In genomic region chr3:109117939-109118338, GRCh38 we compare ENCODE assay signal across 26 cellular contexts. TPM values are rescaled to one million over a fixed set of nuclear protein-coding genes. Genes with fewer than 3 reads are reported as not detected.
A peak's percentile ranks its signal among the peaks of the same experiment; 100 is the strongest.
DNase-seq lines count a peak whose midpoint lies in the region; ATAC-seq, FAIRE-seq and TF ChIP-seq lines count a peak whose summit lies in the region.
"Had no signal": no experiment of that assay in that cellular context is flagged by ENCODE, and none has a peak within 500 bp of the region (broad histone marks: within the 10 kb centered on the region; RNA-seq: fewer than 3 reads in every experiment).

A gene with protein sequence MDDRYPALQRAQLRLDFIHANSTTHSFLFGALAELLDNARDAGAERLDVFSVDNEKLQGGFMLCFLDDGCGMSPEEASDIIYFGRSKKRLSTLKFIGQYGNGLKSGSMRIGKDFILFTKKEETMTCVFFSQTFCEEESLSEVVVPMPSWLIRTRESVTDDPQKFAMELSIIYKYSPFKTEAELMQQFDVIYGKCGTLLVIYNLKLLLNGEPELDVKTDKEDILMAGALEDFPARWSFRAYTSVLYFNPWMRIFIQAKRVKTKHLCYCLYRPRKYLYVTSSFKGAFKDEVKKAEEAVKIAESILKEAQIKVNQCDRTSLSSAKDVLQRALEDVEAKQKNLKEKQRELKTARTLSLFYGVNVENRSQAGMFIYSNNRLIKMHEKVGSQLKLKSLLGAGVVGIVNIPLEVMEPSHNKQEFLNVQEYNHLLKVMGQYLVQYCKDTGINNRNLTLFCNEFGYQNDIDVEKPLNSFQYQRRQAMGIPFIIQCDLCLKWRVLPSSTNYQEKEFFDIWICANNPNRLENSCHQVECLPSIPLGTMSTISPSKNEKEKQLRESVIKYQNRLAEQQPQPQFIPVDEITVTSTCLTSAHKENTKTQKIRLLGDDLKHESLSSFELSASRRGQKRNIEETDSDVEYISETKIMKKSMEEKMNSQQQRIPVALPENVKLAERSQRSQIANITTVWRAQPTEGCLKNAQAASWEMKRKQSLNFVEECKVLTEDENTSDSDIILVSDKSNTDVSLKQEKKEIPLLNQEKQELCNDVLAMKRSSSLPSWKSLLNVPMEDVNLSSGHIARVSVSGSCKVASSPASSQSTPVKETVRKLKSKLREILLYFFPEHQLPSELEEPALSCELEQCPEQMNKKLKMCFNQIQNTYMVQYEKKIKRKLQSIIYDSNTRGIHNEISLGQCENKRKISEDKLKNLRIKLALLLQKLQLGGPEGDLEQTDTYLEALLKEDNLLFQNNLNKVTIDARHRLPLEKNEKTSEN (minus strand): TSS chr3:109118134. CDS start chr3:109118059, 75 bp downstream.

- H3K14ac ChIP-seq in trophoblast cell (ENCODE audit: low read length) = no peak within 1 kb of the TSS

- peaks cover 3% of the 10 kb centered on the region for H3K27me3 Mint-ChIP-seq in glutamatergic neuron (ENCODE audit: unreplicated experiment)

- no peak within 1 kb of the TSS for H2BK5ac ChIP-seq in trophoblast cell (ENCODE audit: low read depth, low read length, poor library complexity)

- peak in 2 of 3 donors; percentile 9 to 26 for DNase-seq in right cardiac atrium
- no peak for DNase-seq in left cardiac atrium
- DNase-seq in trophoblast cell = no peak
- DNase-seq in urothelium cell line (ENCODE audit: low spot score) = no peak
- DNase-seq in glutamatergic neuron = no peak
- DNase-seq: 8988T; CD8-positive, alpha-beta T cell; DND-41; KBM-7; NCI-H1092; NCI-H1436 treated with DMSO at 0.1 percent for 48 hours; NCI-H1930; NCI-H2171; NCI-H345; NCI-H526; OCI-M1; Right ventricle myocardium superior had no signal

- H2AFZ ChIP-seq in trophoblast cell (ENCODE audit: insufficient read depth, low read length, poor library complexity) = no peak within 1 kb of the TSS

- H3K36me3 ChIP-seq in trophoblast cell (ENCODE audit: control insufficient read depth in 1 of 2, insufficient read depth in 2 of 2, low read length in 2 of 2) = no peaks in the 10 kb centered on the region
- H3K36me3 ChIP-seq: BLaER1 treated with 17β-estradiol and CSF1 and Interleukin-3, amounts not matched to agents 10 nM and 100 nM had no signal

- H3K79me2 ChIP-seq in trophoblast cell (ENCODE audit: control insufficient read depth, insufficient read depth, low read length, poor library complexity) = no peaks in the 10 kb centered on the region

- H3K4me3 ChIP-seq in right cardiac atrium (ENCODE audit: low read length) = no peak within 1 kb of the TSS
- H3K4me3 ChIP-seq in trophoblast cell (ENCODE audit: low read depth, low read length) = no peak within 1 kb of the TSS
- H3K4me3 ChIP-seq: BLaER1 treated with 17β-estradiol and CSF1 and Interleukin-3, amounts not matched to agents 10 nM and 100 nM had no signal

- H4K8ac ChIP-seq in trophoblast cell (ENCODE audit: low read depth, low read length) = no peak within 1 kb of the TSS

- H3K4me1 ChIP-seq in right cardiac atrium (ENCODE audit: control insufficient read depth, insufficient read depth, low read length) (no peaks in the 10 kb centered on the region), trophoblast cell (ENCODE audit: control insufficient read depth in 1 of 2, insufficient read depth in 2 of 2, low read length in 2 of 2) (no peaks in the 10 kb centered on the region)

- no peak within 1 kb of the TSS for H4K12ac ChIP-seq in trophoblast cell (ENCODE audit: low read depth, low read length)

- no peak within 1 kb of the TSS for H3K4me2 ChIP-seq in trophoblast cell (ENCODE audit: low read length)
- H3K4me2 ChIP-seq: BLaER1 treated with 17β-estradiol and CSF1 and Interleukin-3, amounts not matched to agents 10 nM and 100 nM had no signal

- H3K27ac ChIP-seq in right cardiac atrium (ENCODE audit: low read length) (no peak within 1 kb of the TSS), trophoblast cell (ENCODE audit: low read depth, low read length) (no peak within 1 kb of the TSS)
- H3K27ac ChIP-seq: BLaER1 treated with 17β-estradiol and CSF1 and Interleukin-3, amounts not matched to agents 10 nM and 100 nM; HL-60 had no signal

- TF ChIP-seq CTCF in glutamatergic neuron (IDR thresholded peaks at IDR 0.05; ENCODE audit: partially characterized antibody, unreplicated experiment) = no peak

- H3K79me1 ChIP-seq in trophoblast cell (ENCODE audit: low read length) = no peaks in the 10 kb centered on the region

- ATAC-seq in right cardiac atrium (no peak), left cardiac atrium (no peak), esophagus mucosa (peak; percentile 13), GM18520 (IDR thresholded peaks at IDR 0.05; ENCODE audit: unreplicated experiment) (no peak)
- ATAC-seq: CD8-positive, alpha-beta T cell; HepG2 had no signal

- no peaks in the 10 kb centered on the region for H3K27me3 ChIP-seq in right cardiac atrium (ENCODE audit: control insufficient read depth, insufficient read depth)
- H3K27me3 ChIP-seq in trophoblast cell (ENCODE audit: insufficient read depth, low read length) = no peaks in the 10 kb centered on the region
- H3K27me3 ChIP-seq: BLaER1 treated with 17β-estradiol and CSF1 and Interleukin-3, amounts not matched to agents 10 nM and 100 nM had no signal

- H3K4me3 Mint-ChIP-seq in glutamatergic neuron (ENCODE audit: unreplicated experiment) = no peak within 1 kb of the TSS
- H3K4me3 Mint-ChIP-seq: CD8-positive, alpha-beta T cell had no signal

- no peak within 1 kb of the TSS for H3K18ac ChIP-seq in trophoblast cell (ENCODE audit: low read length)

- peaks cover 10% of the 10 kb centered on the region for H3K36me3 Mint-ChIP-seq in glutamatergic neuron (ENCODE audit: unreplicated experiment)
- H3K36me3 Mint-ChIP-seq: CD8-positive, alpha-beta T cell had no signal

- peak within 1 kb of the TSS; percentile 92 for H3K23ac ChIP-seq in trophoblast cell (ENCODE audit: low read length)

- H3K9me3 ChIP-seq in right cardiac atrium (ENCODE audit: control insufficient read depth, low read length) = no peaks in the 10 kb centered on the region
- no peaks in the 10 kb centered on the region for H3K9me3 ChIP-seq in trophoblast cell (ENCODE audit: insufficient read depth, low read depth, low read length)

- no peak within 1 kb of the TSS for H3K27ac Mint-ChIP-seq in glutamatergic neuron (ENCODE audit: unreplicated experiment)
- H3K27ac Mint-ChIP-seq: CD8-positive, alpha-beta T cell had no signal

- no peak within 1 kb of the TSS for H4K91ac ChIP-seq in trophoblast cell (ENCODE audit: low read depth, low read length)

- H2BK120ac ChIP-seq in trophoblast cell (ENCODE audit: insufficient read depth, low read length, poor library complexity) = no peak within 1 kb of the TSS

- H3K9ac ChIP-seq in trophoblast cell (ENCODE audit: low read length) = no peak within 1 kb of the TSS
- H3K9ac ChIP-seq: BLaER1 treated with 17β-estradiol and CSF1 and Interleukin-3, amounts not matched to agents 10 nM and 100 nM had no signal

- WGBS in right cardiac atrium = 92% methylated on average over 38 of the region's 38 CpGs
- WGBS in trophoblast cell (ENCODE audit: extremely low coverage, insufficient coverage, insufficient read length) = no CpG with 5 or more reads among the region's 38 CpGs

- H3K4me1 Mint-ChIP-seq in glutamatergic neuron (ENCODE audit: low read depth, unreplicated experiment) = peaks cover 1% of the 10 kb centered on the region

- no peak within 1 kb of the TSS for H3K4ac ChIP-seq in trophoblast cell (ENCODE audit: low read depth, low read length)

- H2BK12ac ChIP-seq in trophoblast cell (ENCODE audit: low read length) = no peak within 1 kb of the TSS

- H2AK5ac ChIP-seq in trophoblast cell (ENCODE audit: low read length) = no peak within 1 kb of the TSS

- H3K9me3 Mint-ChIP-seq in glutamatergic neuron (ENCODE audit: unreplicated experiment) = peaks cover 8% of the 10 kb centered on the region

- FAIRE-seq in urothelium cell line (lab: Jason Lieb, UNC) = no peak
- FAIRE-seq: GM12892, H54, HepG2, RCC 7860 had no signal

- intact Hi-C loops in right cardiac atrium (cut with DNase I) (no loop called here), left cardiac atrium (cut with DNase I) (no loop called here)

RNA-seq across cellular contexts. Expression of the gene that starts here (rescaled TPM):
- total RNA-seq in right cardiac atrium = not detected
- polyA plus RNA-seq in right cardiac atrium = not detected
- not detected for total RNA-seq in left cardiac atrium
- not detected for total RNA-seq in esophagus mucosa
- 0.01 TPM in 2 replicates for polyA plus RNA-seq in trophoblast cell (2013)
- not detected for total RNA-seq in glutamatergic neuron (ENCODE audit: unreplicated experiment)
- total RNA-seq: CD8-positive, alpha-beta T cell; HepG2; HT-29; Right ventricle myocardium superior had no signal
- polyA plus RNA-seq: HepG2 had no signal

Comparison
In these comparisons a context has a peak if more than half of its experiments do, and no peak if none do; other contexts are left out.
1. Peak in DNase-seq in right cardiac atrium; RNA of the gene not detected or under 1 TPM.
2. Peak in ATAC-seq in esophagus mucosa; RNA of the gene not detected or under 1 TPM.